ENCODE assay signal across 25 cellular contexts in the genomic region with DNA sequence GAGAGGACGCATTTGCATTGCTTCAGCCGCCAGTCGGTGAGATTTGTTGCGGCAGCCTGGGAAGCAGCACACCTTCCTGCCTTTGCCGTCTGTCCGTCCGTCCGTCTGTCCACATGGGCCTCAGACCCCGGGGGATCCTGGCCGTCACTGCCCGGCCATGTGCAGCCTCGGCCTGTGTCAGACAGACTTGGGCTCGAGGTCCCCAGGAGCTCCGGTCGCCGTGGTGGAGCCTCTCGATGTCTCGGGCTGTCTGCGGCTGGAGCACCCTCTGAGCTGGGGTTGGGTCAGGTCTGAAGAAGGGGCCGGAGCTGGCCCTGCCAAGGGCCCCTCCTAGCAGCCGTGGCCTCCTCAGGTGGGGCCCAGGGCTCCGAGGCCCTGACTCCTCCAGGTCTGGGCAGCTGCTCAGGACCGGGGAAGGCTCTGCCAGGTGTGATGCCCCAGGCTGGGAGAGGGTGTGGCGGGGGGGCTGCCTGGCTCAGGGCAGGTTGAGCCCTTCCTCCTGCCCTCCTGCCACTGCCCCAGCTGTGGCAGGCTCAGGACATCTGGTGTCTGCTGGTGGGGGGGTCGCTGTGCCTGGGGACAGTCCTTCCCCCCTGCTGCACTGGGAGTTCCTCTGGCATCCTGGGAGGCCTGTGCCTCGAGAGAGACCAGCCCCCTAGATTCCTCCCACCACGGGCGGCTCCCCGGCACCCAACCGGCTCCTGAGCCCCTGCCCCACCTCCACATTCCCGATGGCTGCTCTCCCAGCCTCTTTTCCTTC. TPM values are rescaled to one million over a fixed set of nuclear protein-coding genes. Genes with fewer than 3 reads are reported as not detected.
DNase-seq lines count a peak whose midpoint lies in the region; ATAC-seq, FAIRE-seq and TF ChIP-seq lines count a peak whose summit lies in the region.
"Had no signal": no experiment of that assay in that cellular context is flagged by ENCODE, and none has a peak within 500 bp of the region (broad histone marks: within the 10 kb centered on the region; RNA-seq: fewer than 3 reads in every experiment).

No MANE protein-coding gene starts in this region.

- peaks cover 5% of the 10 kb centered on the region for H3K36me3 Mint-ChIP-seq in activated naive CD4-positive, alpha-beta T cell treated with anti-CD3 and anti-CD28 coated beads for 36 hours (ENCODE audit: low read depth)
- peaks cover 4 to 16% of the 10 kb centered on the region in 2 donors for H3K36me3 Mint-ChIP-seq in activated naive CD4-positive, alpha-beta T cell treated with anti-CD3 and anti-CD28 coated beads, Interleukin-2, amount 50 U/mL, for 72 hours
- peaks cover 3% of the 10 kb centered on the region for H3K36me3 Mint-ChIP-seq in activated CD4-positive, alpha-beta memory T cell treated with anti-CD3 and anti-CD28 coated beads for 36 hours
- H3K36me3 Mint-ChIP-seq: CD8-positive, alpha-beta T cell had no signal

- H3K4me1 ChIP-seq in kidney (ENCODE audit: control insufficient read depth in 1 of 2, insufficient read depth in 1 of 2, low read depth in 1 of 2, low read length in 2 of 2) (no peaks in the 10 kb centered on the region), transverse colon (peaks cover 4 to 21% (median 12%) of the 10 kb centered on the region in 4 donors), ovary (ENCODE audit: insufficient read depth) (no peaks in the 10 kb centered on the region)
- H3K4me1 ChIP-seq: gastroesophageal sphincter, prostate gland had no signal

- H3K4me3 Mint-ChIP-seq in activated naive CD4-positive, alpha-beta T cell treated with anti-CD3 and anti-CD28 coated beads for 36 hours: peak overlapping the region; percentile 65
- no peak overlapping the region for H3K4me3 Mint-ChIP-seq in activated CD4-positive, alpha-beta memory T cell treated with anti-CD3 and anti-CD28 coated beads for 36 hours
- H3K4me3 Mint-ChIP-seq: activated B cell treated with CpG ODN at 0.5 μM for 24 hours; CD8-positive, alpha-beta T cell; T-helper 17 cell had no signal

- H3K9me3 ChIP-seq in kidney (ENCODE audit: control insufficient read depth in 1 of 2, low read length in 2 of 2): no peaks in the 10 kb centered on the region
- H3K9me3 ChIP-seq in transverse colon: no peaks in the 10 kb centered on the region
- no peaks in the 10 kb centered on the region for H3K9me3 ChIP-seq in ovary
- H3K9me3 ChIP-seq: gastroesophageal sphincter, prostate gland had no signal

- no peak for FAIRE-seq in kidney (lab: Jason Lieb, UNC)

- H3K27ac ChIP-seq in kidney (ENCODE audit: low read depth in 2 of 2, low read length in 2 of 2) (no peak overlapping the region), transverse colon (no peak overlapping the region), ovary (no peak overlapping the region)
- H3K27ac ChIP-seq: gastroesophageal sphincter, prostate gland had no signal

- H3K36me3 ChIP-seq in kidney (ENCODE audit: control insufficient read depth in 1 of 2, insufficient read depth in 2 of 2, low read length in 2 of 2) (no peaks in the 10 kb centered on the region), transverse colon (no peaks in the 10 kb centered on the region), ovary (no peaks in the 10 kb centered on the region)
- H3K36me3 ChIP-seq: gastroesophageal sphincter, prostate gland had no signal

- H3K9ac ChIP-seq in kidney (ENCODE audit: low read length in 2 of 2): no peak overlapping the region

- TF ChIP-seq CTCF in kidney (IDR thresholded peaks at IDR 0.05; ENCODE audit: borderline replicate concordance, extremely low read depth, insufficient read depth) (no peak), transverse colon (IDR thresholded peaks at IDR 0.05) (no peak), ovary (IDR thresholded peaks at IDR 0.05) (no peak)

- H3K27me3 ChIP-seq in transverse colon: peaks cover 3% of the 10 kb centered on the region
- H3K27me3 ChIP-seq in ovary: no peaks in the 10 kb centered on the region

- peaks cover 3% of the 10 kb centered on the region for H3K27me3 Mint-ChIP-seq in activated naive CD4-positive, alpha-beta T cell treated with anti-CD3 and anti-CD28 coated beads for 36 hours (ENCODE audit: low read depth)
- H3K27me3 Mint-ChIP-seq in activated CD4-positive, alpha-beta memory T cell treated with anti-CD3 and anti-CD28 coated beads for 36 hours: peaks cover 5% of the 10 kb centered on the region
- H3K27me3 Mint-ChIP-seq: T-helper 17 cell had no signal

- H3K9me3 Mint-ChIP-seq in activated naive CD4-positive, alpha-beta T cell treated with anti-CD3 and anti-CD28 coated beads for 36 hours: no peaks in the 10 kb centered on the region
- H3K9me3 Mint-ChIP-seq in activated naive CD4-positive, alpha-beta T cell treated with anti-CD3 and anti-CD28 coated beads, Interleukin-2, amount 50 U/mL, for 72 hours: peaks cover 4 to 20% of the 10 kb centered on the region in 2 donors
- H3K9me3 Mint-ChIP-seq in activated CD4-positive, alpha-beta memory T cell treated with anti-CD3 and anti-CD28 coated beads for 36 hours: peaks cover 11% of the 10 kb centered on the region
- H3K9me3 Mint-ChIP-seq: activated B cell treated with CpG ODN at 0.5 μM for 24 hours; CD8-positive, alpha-beta T cell had no signal

- peaks cover 18% of the 10 kb centered on the region for H3K4me1 Mint-ChIP-seq in activated naive CD4-positive, alpha-beta T cell treated with anti-CD3 and anti-CD28 coated beads for 36 hours (ENCODE audit: low read depth)
- peaks cover 21% of the 10 kb centered on the region for H3K4me1 Mint-ChIP-seq in activated CD4-positive, alpha-beta memory T cell treated with anti-CD3 and anti-CD28 coated beads for 36 hours (ENCODE audit: low read depth)

- in situ Hi-C loops in transverse colon (cut with MboI; ENCODE audit: low pct_ligation_motif_present in 1 of 4, low pct_unique_long_range_greater_than_20kb in 1 of 4, low sequenced_read_pairs in 3 of 4): no loop called here

- H3K4me3 ChIP-seq in kidney (ENCODE audit: low read length in 2 of 2) (no peak overlapping the region), transverse colon (no peak overlapping the region), ovary (no peak overlapping the region)
- H3K4me3 ChIP-seq: gastroesophageal sphincter, prostate gland had no signal

- TF ChIP-seq EP300 in transverse colon (IDR thresholded peaks at IDR 0.05; ENCODE audit: low read depth) (no peak), ovary (IDR thresholded peaks at IDR 0.05) (no peak)

- CTCF ChIA-PET in activated naive CD4-positive, alpha-beta T cell treated with anti-CD3 and anti-CD28 coated beads for 36 hours (lab: Charles Lee): no interaction called here
- CTCF ChIA-PET in activated CD4-positive, alpha-beta memory T cell treated with anti-CD3 and anti-CD28 coated beads for 36 hours (lab: Charles Lee): interaction anchor here (0.8 kb wide), 1 partner anchor 374 kb away, joined by 3 read pairs; no protein-coding TSS in a partner anchor

- 83 to 85% methylated on average over 5 to 29 of the region's 31 CpGs for WGBS in transverse colon (ENCODE audit: low coverage in 1 of 2), 2 donors
- WGBS in ovary, 3 donors: 76 to 82% (median 77%) methylated on average over 29 to 31 of the region's 31 CpGs

- no peak for DNase-seq in activated naive CD4-positive, alpha-beta T cell treated with anti-CD3 and anti-CD28 coated beads for 36 hours
- no peak for DNase-seq in activated naive CD4-positive, alpha-beta T cell treated with anti-CD3 and anti-CD28 coated beads, Interleukin-2, amount 50 U/mL, for 72 hours (ENCODE audit: low spot score in 2 of 2)
- peak; percentile 5 for DNase-seq in activated CD4-positive, alpha-beta memory T cell treated with anti-CD3 and anti-CD28 coated beads for 36 hours
- DNase-seq in kidney: peak; percentile 77
- DNase-seq in transverse colon: peak; percentile 7
- no peak for DNase-seq in NCI-H1417 (lab: John Stamatoyannopoulos, UW)
- no peak for DNase-seq in ovary
- DNase-seq: ACHN; activated B cell treated with CpG ODN at 0.5 μM for 24 hours; activated naive CD4-positive, alpha-beta T cell; cortex of kidney; erythroblast; naive B cell; NCI-H187 treated with DMSO at 0.1 percent for 48 hours; NCI-H446 treated with DMSO at 0.1 percent for 48 hours; SHP77 treated with DMSO at 0.1 percent for 48 hours; stimulated activated naive B cell treated with anti-CD40 and anti-IgM and Interleukin-4, amounts not matched to agents 10 μg/mL and 1 μg/mL and 100 μg/mL, for 72 hours had no signal

- TF ChIP-seq POLR2A in transverse colon (IDR thresholded peaks at IDR 0.05) (no peak), ovary (IDR thresholded peaks at IDR 0.05) (no peak)

- intact Hi-C loops in activated naive CD4-positive, alpha-beta T cell treated with anti-CD3 and anti-CD28 coated beads for 36 hours (cut with micrococcal nuclease): no loop called here
- intact Hi-C loops in activated CD4-positive, alpha-beta memory T cell treated with anti-CD3 and anti-CD28 coated beads for 36 hours (cut with micrococcal nuclease): no loop called here
- intact Hi-C loops in kidney (cut with DNase I) (no loop called here), transverse colon (cut with DNase I; ENCODE audit: low total_unique reads) (no loop called here), ovary (cut with DNase I) (no loop called here)

- no peak for ATAC-seq in activated naive CD4-positive, alpha-beta T cell treated with anti-CD3 and anti-CD28 coated beads, Interleukin-2, amount 50 U/mL, for 72 hours
- no peak for ATAC-seq in GM21717 (IDR thresholded peaks at IDR 0.05; ENCODE audit: unreplicated experiment)
- ATAC-seq: CD8-positive, alpha-beta T cell; gastroesophageal sphincter; stimulated activated naive B cell treated with anti-CD40 and anti-IgM and Interleukin-4, amounts not matched to agents 10 μg/mL and 1 μg/mL and 100 μg/mL, for 72 hours; T-helper 17 cell had no signal

- H3K27ac Mint-ChIP-seq in activated naive CD4-positive, alpha-beta T cell treated with anti-CD3 and anti-CD28 coated beads for 36 hours: no peak overlapping the region
- H3K27ac Mint-ChIP-seq in activated naive CD4-positive, alpha-beta T cell treated with anti-CD3 and anti-CD28 coated beads, Interleukin-2, amount 50 U/mL, for 72 hours: no peak overlapping the region
- H3K27ac Mint-ChIP-seq in activated CD4-positive, alpha-beta memory T cell treated with anti-CD3 and anti-CD28 coated beads for 36 hours: peak overlapping the region; percentile 64
- H3K27ac Mint-ChIP-seq: activated B cell treated with CpG ODN at 0.5 μM for 24 hours; CD8-positive, alpha-beta T cell; stimulated activated naive B cell treated with anti-CD40 and anti-IgM and Interleukin-4, amounts not matched to agents 10 μg/mL and 1 μg/mL and 100 μg/mL, for 72 hours; T-helper 17 cell had no signal

- POLR2A ChIA-PET in activated CD4-positive, alpha-beta memory T cell treated with anti-CD3 and anti-CD28 coated beads for 36 hours (lab: Charles Lee): no interaction called here

RNA-seq across cellular contexts. Expression of a gene that starts 11.8 kb away (rescaled TPM):
- not detected for total RNA-seq in activated naive CD4-positive, alpha-beta T cell treated with anti-CD3 and anti-CD28 coated beads for 36 hours
- 1 to 10 TPM; 1.1 to 1.2 TPM for total RNA-seq in activated naive CD4-positive, alpha-beta T cell treated with anti-CD3 and anti-CD28 coated beads, Interleukin-2, amount 50 U/mL, for 72 hours
- under 1 TPM; 0.31 to 0.36 TPM for total RNA-seq in activated CD4-positive, alpha-beta memory T cell treated with anti-CD3 and anti-CD28 coated beads for 36 hours
- 0.76 TPM for total RNA-seq in kidney
- polyA plus RNA-seq in kidney (ENCODE audit: insufficient read depth, low read depth, low replicate concordance): 2.8 TPM
- 100 to 1,000 TPM in 2 of 4 donors, 10 to 100 TPM in 2; 58.1 to 195 (median 93.9) TPM for total RNA-seq in transverse colon
- total RNA-seq in ovary: 1 to 10 TPM in 3 of 7 donors, under 1 TPM in 3, not detected in 1; 0.68 to 7.2 (median 0.96) TPM
- under 1 TPM in 1 of 2 donors, not detected in 1; 0.23 TPM for polyA plus RNA-seq in ovary
- total RNA-seq: MCF 10A had no signal

RNA-seq across cellular contexts. Expression of a gene that starts 37.9 kb away (rescaled TPM):
- total RNA-seq in activated naive CD4-positive, alpha-beta T cell treated with anti-CD3 and anti-CD28 coated beads for 36 hours: 1 to 10 TPM; 6.9 to 8.3 TPM
- total RNA-seq in activated naive CD4-positive, alpha-beta T cell treated with anti-CD3 and anti-CD28 coated beads, Interleukin-2, amount 50 U/mL, for 72 hours: 10 to 100 TPM; 22.5 to 25.4 TPM
- total RNA-seq in activated CD4-positive, alpha-beta memory T cell treated with anti-CD3 and anti-CD28 coated beads for 36 hours: 10 to 100 TPM; 47.4 to 47.6 TPM
- total RNA-seq in kidney (1.6 TPM), transverse colon (under 1 TPM in 2 of 4 donors, not detected in 2; 0.55 to 0.64 TPM), ovary (under 1 TPM in 6 of 7 donors, not detected in 1; 0.13 to 0.57 (median 0.29) TPM)
- polyA plus RNA-seq in kidney (ENCODE audit: insufficient read depth, low read depth, low replicate concordance) (0.49 TPM), ovary (under 1 TPM in 1 of 2 donors, not detected in 1; 0.17 TPM)
- total RNA-seq: lung microvascular endothelial cell, MCF 10A, urinary bladder had no signal

RNA-seq across cellular contexts. Expression of a gene that starts 44.2 kb away (rescaled TPM):
- not detected for total RNA-seq in activated naive CD4-positive, alpha-beta T cell treated with anti-CD3 and anti-CD28 coated beads for 36 hours
- total RNA-seq in activated naive CD4-positive, alpha-beta T cell treated with anti-CD3 and anti-CD28 coated beads, Interleukin-2, amount 50 U/mL, for 72 hours: 1 to 10 TPM in 1 of 2 donors, under 1 TPM in 1; 0.16 to 1.1 TPM
- total RNA-seq in activated CD4-positive, alpha-beta memory T cell treated with anti-CD3 and anti-CD28 coated beads for 36 hours: under 1 TPM; 0.65 to 0.93 TPM
- total RNA-seq in kidney (0.19 TPM), transverse colon (100 to 1,000 TPM in 1 of 4 donors, 10 to 100 TPM in 3; 50.8 to 364 (median 76.0) TPM), ovary (1 to 10 TPM in 1 of 7 donors, under 1 TPM in 4, not detected in 2; 0.27 to 4.3 (median 0.64) TPM)
- polyA plus RNA-seq in kidney (ENCODE audit: insufficient read depth, low read depth, low replicate concordance) (0.39 TPM), ovary (under 1 TPM in 1 of 2 donors, not detected in 1; 0.05 TPM)
- total RNA-seq: activated B cell treated with CpG ODN at 0.5 μM for 24 hours, lung microvascular endothelial cell, MCF 10A, urinary bladder had no signal
- polyA plus RNA-seq: urinary bladder had no signal

RNA-seq across cellular contexts. Expression of a gene that starts 48.7 kb away (rescaled TPM):
- not detected for total RNA-seq in activated naive CD4-positive, alpha-beta T cell treated with anti-CD3 and anti-CD28 coated beads for 36 hours
- total RNA-seq in activated naive CD4-positive, alpha-beta T cell treated with anti-CD3 and anti-CD28 coated beads, Interleukin-2, amount 50 U/mL, for 72 hours: under 1 TPM in 1 of 2 donors, not detected in 1; 0.09 TPM
- under 1 TPM; 0.10 to 0.12 TPM for total RNA-seq in activated CD4-positive, alpha-beta memory T cell treated with anti-CD3 and anti-CD28 coated beads for 36 hours
- total RNA-seq in kidney: 0.13 TPM
- polyA plus RNA-seq in kidney (ENCODE audit: insufficient read depth, low read depth, low replicate concordance): not detected
- under 1 TPM in 1 of 4 donors, not detected in 3; 0.16 TPM for total RNA-seq in transverse colon
- total RNA-seq in ovary: under 1 TPM in 1 of 7 donors, not detected in 6; 0.10 TPM
- not detected for polyA plus RNA-seq in ovary
- total RNA-seq: activated B cell treated with CpG ODN at 0.5 μM for 24 hours, gastroesophageal sphincter, lung microvascular endothelial cell, MCF 10A, urinary bladder had no signal

Comparison
In these comparisons a context has a peak if more than half of its experiments do, and no peak if none do; other contexts are left out.
1. DNase-seq: peak in activated CD4-positive, alpha-beta memory T cell treated with anti-CD3 and anti-CD28 coated beads for 36 hours (single experiment), kidney (single experiment) and transverse colon (single experiment); none in activated naive CD4-positive, alpha-beta T cell treated with anti-CD3 and anti-CD28 coated beads for 36 hours (single experiment), activated naive CD4-positive, alpha-beta T cell treated with anti-CD3 and anti-CD28 coated beads, Interleukin-2, amount 50 U/mL, for 72 hours (0 of 2), NCI-H1417 (0 of 3) and ovary (0 of 5).
2. RNA of a gene that starts 11.8 kb away (total RNA-seq): 58.1 to 195 TPM in transverse colon; 1.1 to 1.2 TPM in activated naive CD4-positive, alpha-beta T cell treated with anti-CD3 and anti-CD28 coated beads, Interleukin-2, amount 50 U/mL, for 72 hours, 0.68 to 7.2 TPM in ovary, 0.76 TPM in kidney (single experiment), 0.31 to 0.36 TPM in activated CD4-positive, alpha-beta memory T cell treated with anti-CD3 and anti-CD28 coated beads for 36 hours and not detected in activated naive CD4-positive, alpha-beta T cell treated with anti-CD3 and anti-CD28 coated beads for 36 hours; every median in the first group is over 4 times any median in the second.
3. RNA of a gene that starts 44.2 kb away (total RNA-seq): 50.8 to 364 TPM in transverse colon; 0.16 to 1.1 TPM in activated naive CD4-positive, alpha-beta T cell treated with anti-CD3 and anti-CD28 coated beads, Interleukin-2, amount 50 U/mL, for 72 hours, 0.65 to 0.93 TPM in activated CD4-positive, alpha-beta memory T cell treated with anti-CD3 and anti-CD28 coated beads for 36 hours, 0.27 to 4.3 TPM in ovary, 0.19 TPM in kidney (single experiment) and not detected in activated naive CD4-positive, alpha-beta T cell treated with anti-CD3 and anti-CD28 coated beads for 36 hours; every median in the first group is over 4 times any median in the second.